ENCODE assay signal across 15 cellular contexts in the genomic region with DNA sequence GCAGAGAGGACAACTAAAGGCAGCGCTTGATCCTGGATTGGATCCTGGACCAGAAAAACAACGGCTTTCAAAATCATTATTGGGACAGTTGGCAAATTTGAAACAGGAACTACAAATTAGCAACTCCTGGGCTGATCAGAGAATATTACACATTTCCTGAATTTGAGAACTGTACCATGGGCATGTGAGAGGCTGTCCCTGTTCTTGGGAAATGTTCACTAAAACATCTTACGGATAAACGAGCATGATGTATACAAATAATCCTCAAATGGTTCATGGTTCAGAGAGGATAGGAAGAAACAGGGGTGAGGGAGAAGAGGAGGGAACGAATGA. TPM values are rescaled to one million over a fixed set of nuclear protein-coding genes. Genes with fewer than 3 reads are reported as not detected.
DNase-seq lines count a peak whose midpoint lies in the region; ATAC-seq, FAIRE-seq and TF ChIP-seq lines count a peak whose summit lies in the region.
"Had no signal": no experiment of that assay in that cellular context is flagged by ENCODE, and none has a peak within 500 bp of the region (broad histone marks: within the 10 kb centered on the region; RNA-seq: fewer than 3 reads in every experiment).

No MANE protein-coding gene starts in this region.

- TF ChIP-seq POLR2A in upper lobe of left lung (IDR thresholded peaks at IDR 0.05) = no peak

- TF ChIP-seq CTCF in WI38 (IDR thresholded peaks at IDR 0.05; ENCODE audit: low read depth, low read length) = no peak
- TF ChIP-seq CTCF in lower lobe of right lung (IDR thresholded peaks at IDR 0.05) = no peak
- no peak for TF ChIP-seq CTCF in upper lobe of left lung (IDR thresholded peaks at IDR 0.05)

- H3K4me3 ChIP-seq in WI38 (ENCODE audit: low read depth, low read length) = peak overlapping the region; percentile 12; the same call in 1 of the 2 replicates
- H3K4me3 ChIP-seq in lower lobe of right lung = no peak overlapping the region
- no peak overlapping the region for H3K4me3 ChIP-seq in upper lobe of left lung

- H3K4me1 ChIP-seq in lower lobe of right lung = peaks cover 44% of the 10 kb centered on the region
- H3K4me1 ChIP-seq in upper lobe of left lung = peaks cover 6 to 25% (median 9%) of the 10 kb centered on the region in 4 donors

- no peak for TF ChIP-seq EP300 in upper lobe of left lung (IDR thresholded peaks at IDR 0.05)

- 66 to 71% methylated on average over 5 of the region's 5 CpGs for WGBS in upper lobe of left lung, 2 donors

- DNase-seq in NOMO-1 (lab: John Stamatoyannopoulos, UW; ENCODE audit: unreplicated experiment in 2 of 2) (peak; percentile 29 to 79), NOMO-1 treated with dmso at 0.1 percent for 144 hours (lab: John Stamatoyannopoulos, UW; ENCODE audit: unreplicated experiment) (no peak), lower lobe of right lung (no peak), upper lobe of left lung (no peak), DMS 273 treated with DMSO at 0.1 percent for 48 hours (lab: John Stamatoyannopoulos, UW) (no peak), iPS-NIHi7 (ENCODE audit: extremely low spot score) (no peak), RCC 7860 (ENCODE audit: low spot score) (no peak)
- DNase-seq: activated CD4-positive, alpha-beta T cell treated with anti-CD3 and anti-CD28 coated beads, Interleukin-2, amount 10 ng/mL, durations not matched to agents 7 days and 5 days; activated T-cell treated with anti-CD3 and anti-CD28 coated beads, Interleukin-2, amount 50 U/mL, for 4 hours; midbrain; NCI-H1436 treated with DMSO at 0.1 percent for 48 hours had no signal

- H3K9me3 ChIP-seq in lower lobe of right lung = no peaks in the 10 kb centered on the region
- H3K9me3 ChIP-seq in upper lobe of left lung = no peaks in the 10 kb centered on the region

- peaks cover 21% of the 10 kb centered on the region for H3K36me3 ChIP-seq in lower lobe of right lung
- H3K36me3 ChIP-seq in upper lobe of left lung = peaks cover 0 to 20% (median 4%) of the 10 kb centered on the region in 4 donors

- intact Hi-C loops in lower lobe of right lung (cut with DNase I) = no loop called here

- no peaks in the 10 kb centered on the region for H3K27me3 ChIP-seq in lower lobe of right lung (ENCODE audit: low read depth)
- H3K27me3 ChIP-seq in upper lobe of left lung = no peaks in the 10 kb centered on the region

- no peak for FAIRE-seq in RCC 7860 (lab: Jason Lieb, UNC)
- FAIRE-seq: H1 had no signal

- ATAC-seq in lower lobe of right lung (peak; percentile 45 to 47), upper lobe of left lung (ENCODE audit: low FRiP score in 2 of 2) (peak in 1 of 2 donors; percentile 42)
- ATAC-seq: activated T-cell treated with anti-CD3 and anti-CD28 coated beads, Interleukin-2, amount 50 U/mL, for 4 hours had no signal

- H3K27ac ChIP-seq in lower lobe of right lung (peak overlapping the region; percentile 59), upper lobe of left lung (peak overlapping the region; percentile 8 to 72 (median 38))
- H3K27ac ChIP-seq: 22Rv1, parathyroid adenoma had no signal

RNA-seq across cellular contexts. Expression of a gene that starts 2.3 kb away (rescaled TPM):
- total RNA-seq in lower lobe of right lung (35.4 TPM), upper lobe of left lung (10 to 100 TPM; 17.2 to 36.0 (median 26.4) TPM)

RNA-seq across cellular contexts. Expression of a gene that starts 42.8 kb away (rescaled TPM):
- total RNA-seq in lower lobe of right lung = 40.3 TPM
- total RNA-seq in upper lobe of left lung = 10 to 100 TPM; 17.3 to 43.0 (median 32.5) TPM

Comparison
In these comparisons a context has a peak if more than half of its experiments do, and no peak if none do; other contexts are left out.
1. DNase-seq: peak in NOMO-1 (2 of 2); none in NOMO-1 treated with dmso at 0.1 percent for 144 hours (single experiment), lower lobe of right lung (single experiment), upper lobe of left lung (0 of 2), DMS 273 treated with DMSO at 0.1 percent for 48 hours (single experiment), iPS-NIHi7 (single experiment) and RCC 7860 (single experiment).